16 cellular contexts compared by ENCODE assay signal in the genomic region with DNA sequence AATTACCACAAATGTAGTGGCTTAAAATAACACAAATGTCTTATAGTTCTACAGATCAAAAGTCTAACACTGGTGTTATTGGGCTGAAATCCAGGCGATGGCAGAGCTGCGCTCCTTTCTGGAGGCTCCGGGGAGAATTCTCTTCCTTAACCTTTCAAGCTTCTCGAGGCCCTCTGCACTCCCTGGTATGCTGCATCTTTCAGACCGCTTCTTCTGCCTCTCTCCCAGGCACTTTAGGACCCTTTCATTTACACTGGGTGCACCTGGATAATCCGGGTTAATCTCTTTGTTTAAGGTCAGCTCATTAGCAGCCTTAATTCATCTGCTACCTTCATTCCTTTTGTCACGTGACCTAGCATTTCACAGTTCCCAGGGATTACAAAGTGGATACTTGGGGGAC.
DNase-seq lines count a peak whose midpoint lies in the region; ATAC-seq and TF ChIP-seq lines count a peak whose summit lies in the region.
"Had no signal": no experiment of that assay in that cellular context is flagged by ENCODE, and none has a peak within 500 bp of the region (broad histone marks: within the 10 kb centered on the region; RNA-seq: fewer than 3 reads in every experiment).

No MANE protein-coding gene starts in this region.

- no peak for ATAC-seq in esophagus mucosa
- ATAC-seq: naive thymus-derived CD8-positive, alpha-beta T cell had no signal

- H3K27me3 ChIP-seq in neural progenitor cell (no peaks in the 10 kb centered on the region), spleen (replicated peaks in 1 of 7) (no peaks in the 10 kb centered on the region), colonic mucosa (no peaks in the 10 kb centered on the region)
- H3K27me3 ChIP-seq: esophagus squamous epithelium, testis had no signal

- H3K27ac Mint-ChIP-seq in neural progenitor cell = no peak overlapping the region
- H3K27ac Mint-ChIP-seq: naive thymus-derived CD8-positive, alpha-beta T cell had no signal

- no peaks in the 10 kb centered on the region for H4K20me1 ChIP-seq in neural progenitor cell (ENCODE audit: low read depth)

- intact Hi-C loops in spleen (cut with DNase I; ENCODE audit: low total_unique reads) (no loop called here), colonic mucosa (cut with DNase I) (no loop called here)

- H3K9me3 ChIP-seq in neural progenitor cell (ENCODE audit: low read depth) (peaks cover 6% of the 10 kb centered on the region), spleen (peaks cover 0 to 14% (median 6%) of the 10 kb centered on the region in 8 donors), colonic mucosa (no peaks in the 10 kb centered on the region)
- H3K9me3 ChIP-seq: testis had no signal

- no peak overlapping the region for H3K4me3 Mint-ChIP-seq in neural progenitor cell
- H3K4me3 Mint-ChIP-seq: naive thymus-derived CD8-positive, alpha-beta T cell had no signal

- TF ChIP-seq POLR2A in spleen (IDR thresholded peaks at IDR 0.05) = no peak

- H3K9ac ChIP-seq in neural progenitor cell (no peak overlapping the region), colonic mucosa (ENCODE audit: low read depth in 2 of 2, low read length in 2 of 2) (no peak overlapping the region)

- peak; percentile 24 for TF ChIP-seq CTCF in epithelial cell of proximal tubule (conservative IDR thresholded peaks at IDR 0.05; ENCODE audit: low read depth, low read length)
- peak; percentile 41 for TF ChIP-seq CTCF in neural progenitor cell (IDR thresholded peaks at IDR 0.05)
- no peak for TF ChIP-seq CTCF in spleen (IDR thresholded peaks at IDR 0.05 in 8 of 11, conservative IDR thresholded peaks at IDR 0.05 in 3 of 11)
- TF ChIP-seq CTCF in colonic mucosa (IDR thresholded peaks at IDR 0.05) = no peak

- no peaks in the 10 kb centered on the region for H3K36me3 Mint-ChIP-seq in neural progenitor cell

- peak; percentile 36 for DNase-seq in ELF-1 (ENCODE audit: low read depth, low spot score)
- peak; percentile 3 for DNase-seq in OCI-M1 (lab: John Stamatoyannopoulos, UW)
- DNase-seq in epithelial cell of proximal tubule (ENCODE audit: low read depth) = no peak
- DNase-seq in neural progenitor cell (ENCODE audit: low spot score) = peak; percentile 79
- no peak for DNase-seq in spleen
- no peak for DNase-seq in colonic mucosa
- DNase-seq in NCI-H1092 treated with DMSO at 0.1 percent for 48 hours (lab: John Stamatoyannopoulos, UW) = no peak
- DNase-seq: activated naive CD4-positive, alpha-beta T cell treated with Interleukin-2 at 50 U/mL for 16 hours; esophagus squamous epithelium; kidney; MM.1S; naive thymus-derived CD8-positive, alpha-beta T cell; NCI-H226; testis had no signal

- H3K9me3 Mint-ChIP-seq in neural progenitor cell = peaks cover 23% of the 10 kb centered on the region

- peak overlapping the region; percentile 73 for H3K27ac ChIP-seq in neural progenitor cell
- no peak overlapping the region for H3K27ac ChIP-seq in spleen
- no peak overlapping the region for H3K27ac ChIP-seq in colonic mucosa
- H3K27ac ChIP-seq: esophagus squamous epithelium, HL-60, testis had no signal

- H3K4me1 ChIP-seq in neural progenitor cell (peaks cover 27% of the 10 kb centered on the region), spleen (peaks cover 3 to 18% (median 12%) of the 10 kb centered on the region in 6 donors), colonic mucosa (no peaks in the 10 kb centered on the region)

- peaks cover 4% of the 10 kb centered on the region for H3K36me3 ChIP-seq in neural progenitor cell
- no peaks in the 10 kb centered on the region for H3K36me3 ChIP-seq in spleen
- no peaks in the 10 kb centered on the region for H3K36me3 ChIP-seq in colonic mucosa
- H3K36me3 ChIP-seq: esophagus squamous epithelium had no signal

- H2AFZ ChIP-seq in neural progenitor cell (replicated peaks) = no peak overlapping the region

- peaks cover 9% of the 10 kb centered on the region for H3K27me3 Mint-ChIP-seq in neural progenitor cell (ENCODE audit: insufficient read depth, low read depth)

- peaks cover 43% of the 10 kb centered on the region for H3F3A ChIP-seq in neural progenitor cell (ENCODE audit: low read depth)

- WGBS in spleen, 5 donors = 72 to 78% (median 74%) methylated on average over 7 of the region's 7 CpGs

- H3K79me2 ChIP-seq in neural progenitor cell (ENCODE audit: low read depth) = no peaks in the 10 kb centered on the region

- H3K4me3 ChIP-seq in epithelial cell of proximal tubule (ENCODE audit: low read depth, low read length) (no peak overlapping the region), neural progenitor cell (no peak overlapping the region), spleen (no peak overlapping the region), colonic mucosa (no peak overlapping the region)
- H3K4me3 ChIP-seq: esophagus squamous epithelium, testis had no signal

- H3K4me1 Mint-ChIP-seq in neural progenitor cell = peaks cover 22% of the 10 kb centered on the region

- H3K4me2 ChIP-seq in neural progenitor cell = peak overlapping the region; percentile 14

Comparison
In these comparisons a context has a peak if more than half of its experiments do, and no peak if none do; other contexts are left out.
1. DNase-seq: peak in ELF-1 (single experiment), OCI-M1 (single experiment) and neural progenitor cell (single experiment); none in epithelial cell of proximal tubule (single experiment), spleen (single experiment), colonic mucosa (single experiment) and NCI-H1092 treated with DMSO at 0.1 percent for 48 hours (single experiment).
2. CTCF ChIP-seq: peak in epithelial cell of proximal tubule (single experiment) and neural progenitor cell (single experiment); none in spleen (0 of 11) and colonic mucosa (single experiment).